In the genomic region with DNA sequence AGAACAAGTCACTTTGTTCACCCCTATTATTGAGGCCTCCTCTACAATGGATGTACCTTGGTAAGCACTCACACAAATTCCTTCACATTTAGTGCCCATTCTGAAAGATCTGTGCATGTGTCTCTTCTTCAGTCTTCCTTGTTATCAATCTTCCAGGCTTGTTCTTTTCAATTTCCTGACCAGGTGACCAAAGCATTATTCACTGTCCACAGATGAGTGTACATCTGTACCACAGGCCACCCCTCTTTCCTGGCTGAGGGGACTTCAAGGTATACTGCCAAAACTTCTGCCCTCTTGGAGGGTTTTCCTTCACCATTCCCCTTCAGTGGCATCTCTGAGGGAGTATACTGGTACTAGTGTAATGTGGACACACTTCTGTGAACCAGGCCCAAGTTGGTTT, we compare ENCODE assay signal across 20 cellular contexts. TPM values are rescaled to one million over a fixed set of nuclear protein-coding genes. Genes with fewer than 3 reads are reported as not detected.
DNase-seq lines count a peak whose midpoint lies in the region; ATAC-seq, FAIRE-seq and TF ChIP-seq lines count a peak whose summit lies in the region.
"Had no signal": no experiment of that assay in that cellular context is flagged by ENCODE, and none has a peak within 500 bp of the region (broad histone marks: within the 10 kb centered on the region; RNA-seq: fewer than 3 reads in every experiment).

No MANE protein-coding gene starts in this region.

- H2AK5ac ChIP-seq in mesenchymal stem cell (ENCODE audit: low read length, severe bottlenecking), result peak overlapping the region; percentile 13

- H3K14ac ChIP-seq in mesenchymal stem cell (ENCODE audit: low read length in 2 of 2), result no peak overlapping the region

- H3K9me3 ChIP-seq in mesenchymal stem cell (ENCODE audit: control insufficient read depth, low read length), result no peaks in the 10 kb centered on the region
- no peaks in the 10 kb centered on the region for H3K9me3 ChIP-seq in lower lobe of right lung
- peaks cover 0 to 7% (median 0%) of the 10 kb centered on the region in 11 donors for H3K9me3 ChIP-seq in heart right ventricle
- H3K9me3 ChIP-seq: HAP-1 had no signal

- H3K4me1 ChIP-seq in mesenchymal stem cell (ENCODE audit: control insufficient read depth, insufficient read depth, low read depth, low read length) (peaks cover 2% of the 10 kb centered on the region), lower lobe of right lung (no peaks in the 10 kb centered on the region), heart right ventricle (peaks cover 0 to 26% (median 0%) of the 10 kb centered on the region in 9 donors)
- H3K4me1 ChIP-seq: HAP-1 had no signal

- no peak overlapping the region for H2BK15ac ChIP-seq in mesenchymal stem cell (ENCODE audit: low read depth, poor library complexity, severe bottlenecking)

- no peak for FAIRE-seq in bronchial epithelial cell (lab: Jason Lieb, UNC)
- FAIRE-seq: G401.6, GM12891 had no signal

- H3K27me3 ChIP-seq in bronchial epithelial cell (ENCODE audit: control insufficient read depth, insufficient read depth, low read length) (no peaks in the 10 kb centered on the region), mesenchymal stem cell (ENCODE audit: control insufficient read depth in 1 of 2, insufficient read depth in 1 of 2, low read length in 2 of 2) (no peaks in the 10 kb centered on the region), lower lobe of right lung (ENCODE audit: low read depth) (no peaks in the 10 kb centered on the region), heart right ventricle (no peaks in the 10 kb centered on the region)
- H3K27me3 ChIP-seq: BLaER1 treated with 17β-estradiol and CSF1 and Interleukin-3, amounts not matched to agents 10 nM and 100 nM had no signal

- H3K36me3 ChIP-seq in bronchial epithelial cell (ENCODE audit: control insufficient read depth, insufficient read depth, low read length), result no peaks in the 10 kb centered on the region
- no peaks in the 10 kb centered on the region for H3K36me3 ChIP-seq in mesenchymal stem cell (ENCODE audit: control insufficient read depth in 1 of 2, insufficient read depth in 2 of 2, low read depth in 1 of 2, low read length in 2 of 2)
- no peaks in the 10 kb centered on the region for H3K36me3 ChIP-seq in lower lobe of right lung
- no peaks in the 10 kb centered on the region for H3K36me3 ChIP-seq in heart right ventricle
- H3K36me3 ChIP-seq: BLaER1 treated with 17β-estradiol and CSF1 and Interleukin-3, amounts not matched to agents 10 nM and 100 nM; HAP-1 had no signal

- H3K27ac ChIP-seq in mesenchymal stem cell (ENCODE audit: low read length, poor library complexity, severe bottlenecking) (no peak overlapping the region), lower lobe of right lung (no peak overlapping the region), heart right ventricle (no peak overlapping the region)
- H3K27ac ChIP-seq: BLaER1 treated with 17β-estradiol and CSF1 and Interleukin-3, amounts not matched to agents 10 nM and 100 nM; GM23248 had no signal

- H3K4me2 ChIP-seq in mesenchymal stem cell (ENCODE audit: low read length, poor library complexity, severe bottlenecking), result no peak overlapping the region

- no peak overlapping the region for H3K23ac ChIP-seq in mesenchymal stem cell (ENCODE audit: low read length in 2 of 2)

- H2BK12ac ChIP-seq in mesenchymal stem cell (ENCODE audit: low read length in 2 of 2), result peak overlapping the region in 1 of 2 experiments; percentile 71

- peak overlapping the region in 1 of 2 experiments; percentile 30 for H3K4ac ChIP-seq in mesenchymal stem cell (ENCODE audit: low read depth in 1 of 2, low read length in 2 of 2)

- no peaks in the 10 kb centered on the region for H3K79me1 ChIP-seq in mesenchymal stem cell (replicated peaks; ENCODE audit: low read length, poor library complexity, severe bottlenecking)

- no peak overlapping the region for H4K8ac ChIP-seq in mesenchymal stem cell (ENCODE audit: low read length)

- no peak overlapping the region for H2BK120ac ChIP-seq in mesenchymal stem cell (ENCODE audit: low read depth, low read length)

- H3K18ac ChIP-seq in mesenchymal stem cell (ENCODE audit: low read depth in 1 of 2, low read length in 2 of 2), result no peak overlapping the region

- no peak overlapping the region for H2AFZ ChIP-seq in mesenchymal stem cell (ENCODE audit: low read depth, low read length)
- H2AFZ ChIP-seq: GM23248 had no signal

- H2BK5ac ChIP-seq in mesenchymal stem cell (ENCODE audit: low read depth, low read length, poor library complexity, severe bottlenecking), result no peak overlapping the region

- DNase-seq in HT1080 (ENCODE audit: low read depth) (peak; percentile 73), M059J (ENCODE audit: low read depth) (peak; percentile 15), bronchial epithelial cell (ENCODE audit: low read depth) (peak; percentile 55), mesenchymal stem cell (no peak), lower lobe of right lung (no peak), heart right ventricle (no peak)
- no peak for DNase-seq in activated CD8-positive, alpha-beta memory T cell treated with anti-CD3 and anti-CD28 coated beads for 24 hours
- DNase-seq: CD8-positive, alpha-beta memory T cell; COR-L47; DMS 273 treated with DMSO at 0.1 percent for 48 hours; DMS53; DND-41; EL; GM23248 had no signal

- H4K91ac ChIP-seq in mesenchymal stem cell (ENCODE audit: low read length), result no peak overlapping the region

- no peak overlapping the region for H3K4me3 ChIP-seq in bronchial epithelial cell (ENCODE audit: low read depth, low read length)
- no peak overlapping the region for H3K4me3 ChIP-seq in mesenchymal stem cell (ENCODE audit: insufficient read depth in 1 of 2, low read depth in 1 of 2, low read length in 2 of 2)
- H3K4me3 ChIP-seq in lower lobe of right lung, result no peak overlapping the region
- H3K4me3 ChIP-seq in heart right ventricle, result no peak overlapping the region
- H3K4me3 ChIP-seq: BLaER1 treated with 17β-estradiol and CSF1 and Interleukin-3, amounts not matched to agents 10 nM and 100 nM; GM23248; HAP-1 had no signal

- no peak overlapping the region for H3K9ac ChIP-seq in mesenchymal stem cell (ENCODE audit: low read length)
- H3K9ac ChIP-seq: BLaER1 treated with 17β-estradiol and CSF1 and Interleukin-3, amounts not matched to agents 10 nM and 100 nM; GM23248 had no signal

- ATAC-seq in lower lobe of right lung, result no peak
- ATAC-seq in GM19035 (IDR thresholded peaks at IDR 0.05; ENCODE audit: unreplicated experiment), result no peak
- ATAC-seq in heart right ventricle, result no peak

- intact Hi-C loops in lower lobe of right lung (cut with DNase I) (no loop called here), heart right ventricle (cut with DNase I) (loop anchor here in 6 of 10 donors (5.0 to 10.0 kb wide), 4 partner anchors 78 to 413 kb away; no protein-coding TSS in a partner anchor)

- no peak for TF ChIP-seq CTCF in bronchial epithelial cell (IDR thresholded peaks at IDR 0.05; ENCODE audit: insufficient read depth, low read length, severe bottlenecking)
- no peak for TF ChIP-seq CTCF in lower lobe of right lung (IDR thresholded peaks at IDR 0.05)
- no peak for TF ChIP-seq CTCF in heart right ventricle (IDR thresholded peaks at IDR 0.05)

RNA-seq across cellular contexts. Expression of a gene that starts 25.5 kb away (rescaled TPM):
- 3.9 and 5.4 TPM in 2 replicates for total RNA-seq in HT1080 (2014; rRNA removed; shearing (Covaris generic))
- polyA plus RNA-seq in HT1080 (2015; cell fraction: cytosol; rRNA removed), result 11.5 and 12.5 TPM in 2 replicates
- polyA plus RNA-seq in HT1080 (2015; cell fraction: nucleus; rRNA removed), result 6.0 and 7.7 TPM in 2 replicates
- total RNA-seq in M059J (2014; rRNA removed; shearing (Covaris generic)), result 33.9 and 45.8 TPM in 2 replicates
- total RNA-seq in bronchial epithelial cell (215 and 356 TPM in 2 replicates), lower lobe of right lung (479 TPM), heart right ventricle (100 to 1,000 TPM; 104 to 389 (median 181) TPM)
- polyA plus RNA-seq in mesenchymal stem cell (2013, experiment 1 of 2), result 298 TPM
- 315 TPM for polyA plus RNA-seq in mesenchymal stem cell (2013, experiment 2 of 2)
- 100 to 1,000 TPM; 146 to 203 TPM for polyA plus RNA-seq in heart right ventricle
- total RNA-seq: HT-29 had no signal

Comparison
In these comparisons a context has a peak if more than half of its experiments do, and no peak if none do; other contexts are left out.
1. DNase-seq: peak in HT1080 (single experiment), M059J (single experiment) and bronchial epithelial cell (single experiment); none in mesenchymal stem cell (single experiment), activated CD8-positive, alpha-beta memory T cell treated with anti-CD3 and anti-CD28 coated beads for 24 hours (single experiment), lower lobe of right lung (single experiment) and heart right ventricle (0 of 2).